ENCODE assay signal across 7 cellular contexts in genomic region chr17:81036128-81036891, GRCh38. TPM values are rescaled to one million over a fixed set of nuclear protein-coding genes. Genes with fewer than 3 reads are reported as not detected.
DNase-seq lines count a peak whose midpoint lies in the region; ATAC-seq and TF ChIP-seq lines count a peak whose summit lies in the region.

No MANE protein-coding gene starts in this region.

- no peak for ATAC-seq in activated T-helper 17 cell treated with anti-CD3 and anti-CD28 coated beads, Interleukin-2, amount 50 U/mL, for 72 hours (replicated peaks)
- no peak for ATAC-seq in GM19324 (IDR thresholded peaks at IDR 0.05; ENCODE audit: low FRiP score, unreplicated experiment)
- ATAC-seq in GM21737 (IDR thresholded peaks at IDR 0.05; ENCODE audit: unreplicated experiment), result no peak

- no peaks in the 10 kb centered on the region for H3K4me1 Mint-ChIP-seq in activated T-helper 17 cell treated with anti-CD3 and anti-CD28 coated beads, Interleukin-2, amount 50 U/mL, for 72 hours

- no peak for TF ChIP-seq POLR2A in spleen (IDR thresholded peaks at IDR 0.05)

- no peak overlapping the region for H3K27ac ChIP-seq in HUES48 (ENCODE audit: low read depth, low read length)
- H3K27ac ChIP-seq in iPS DF 6.9 (ENCODE audit: low read length), result no peak overlapping the region
- H3K27ac ChIP-seq in spleen, result no peak overlapping the region

- TF ChIP-seq CTCF in spleen (IDR thresholded peaks at IDR 0.05 in 8 of 11, conservative IDR thresholded peaks at IDR 0.05 in 3 of 11), result no peak

- H3K9ac ChIP-seq in HUES48 (ENCODE audit: low read depth, low read length), result no peak overlapping the region

- H3K9me3 Mint-ChIP-seq in activated T-helper 17 cell treated with anti-CD3 and anti-CD28 coated beads, Interleukin-2, amount 50 U/mL, for 72 hours, result no peaks in the 10 kb centered on the region

- H3K4me1 ChIP-seq in HUES48 (ENCODE audit: control insufficient read depth, insufficient read depth, low read length), result peaks cover 10% of the 10 kb centered on the region
- peaks cover 3% of the 10 kb centered on the region for H3K4me1 ChIP-seq in iPS DF 6.9 (ENCODE audit: control insufficient read depth, insufficient read depth, low read length)
- H3K4me1 ChIP-seq in spleen, result peaks cover 17 to 81% (median 53%) of the 10 kb centered on the region in 6 donors

- no peaks in the 10 kb centered on the region for H3K36me3 ChIP-seq in HUES48 (ENCODE audit: control insufficient read depth, insufficient read depth, low read length)
- H3K36me3 ChIP-seq in iPS DF 6.9 (ENCODE audit: control insufficient read depth, insufficient read depth, low read length), result peaks cover 6% of the 10 kb centered on the region; the same call in 1 of the 2 replicates
- peaks cover 0 to 4% (median 0%) of the 10 kb centered on the region in 6 donors for H3K36me3 ChIP-seq in spleen

- peaks cover 10% of the 10 kb centered on the region for H3K27me3 Mint-ChIP-seq in activated T-helper 17 cell treated with anti-CD3 and anti-CD28 coated beads, Interleukin-2, amount 50 U/mL, for 72 hours

- H3K27me3 ChIP-seq in HUES48 (ENCODE audit: control insufficient read depth, insufficient read depth, low read length) (peaks cover 18% of the 10 kb centered on the region), iPS DF 6.9 (ENCODE audit: control insufficient read depth, insufficient read depth, low read length) (no peaks in the 10 kb centered on the region; the same call in 1 of the 2 replicates), spleen (replicated peaks in 1 of 7) (peaks cover 0 to 36% (median 0%) of the 10 kb centered on the region in 7 donors)

- peak overlapping the region; percentile 61 for H3K4me3 Mint-ChIP-seq in activated T-helper 17 cell treated with anti-CD3 and anti-CD28 coated beads, Interleukin-2, amount 50 U/mL, for 72 hours

- H3K9me3 ChIP-seq in HUES48 (ENCODE audit: control insufficient read depth, insufficient read depth, low read length) (no peaks in the 10 kb centered on the region), iPS DF 6.9 (ENCODE audit: control insufficient read depth, insufficient read depth, low read length) (no peaks in the 10 kb centered on the region), spleen (no peaks in the 10 kb centered on the region)

- H3K4me3 ChIP-seq in HUES48 (ENCODE audit: low read depth, low read length), result peak overlapping the region; percentile 91
- H3K4me3 ChIP-seq in iPS DF 6.9 (ENCODE audit: low read length), result peak overlapping the region; percentile 85; the same call in 1 of the 2 replicates
- peak overlapping the region in 7 of 8 donors; percentile 52 to 87 (median 65) for H3K4me3 ChIP-seq in spleen

- no peak for DNase-seq in iPS DF 6.9 (ENCODE audit: low read depth, low spot score)
- peak; percentile 77 for DNase-seq in spleen
- DNase-seq in DMS153 treated with DMSO at 0.1 percent for 48 hours (lab: John Stamatoyannopoulos, UW; ENCODE audit: unreplicated experiment), result no peak

- WGBS in iPS DF 6.9 (ENCODE audit: insufficient coverage, insufficient read length), result no CpG with 5 or more reads among the region's 26 CpGs
- whole genome bisulfite sequencing in spleen, 5 donors, result 77 to 86% (median 83%) methylated on average over 26 of the region's 26 CpGs

- no peaks in the 10 kb centered on the region for H3K36me3 Mint-ChIP-seq in activated T-helper 17 cell treated with anti-CD3 and anti-CD28 coated beads, Interleukin-2, amount 50 U/mL, for 72 hours (ENCODE audit: low read depth)

- intact Hi-C loops in spleen (cut with DNase I; ENCODE audit: low total_unique reads), result no loop called here

- H3K27ac Mint-ChIP-seq in activated T-helper 17 cell treated with anti-CD3 and anti-CD28 coated beads, Interleukin-2, amount 50 U/mL, for 72 hours, result no peak overlapping the region

RNA-seq across cellular contexts. Expression of gene BAIAP2, which starts 1.4 kb away (rescaled TPM):
- 1 to 10 TPM; 4.6 to 4.8 TPM for total RNA-seq in activated T-helper 17 cell treated with anti-CD3 and anti-CD28 coated beads, Interleukin-2, amount 50 U/mL, for 72 hours
- 10 to 100 TPM; 12.7 to 33.2 (median 23.4) TPM for total RNA-seq in spleen
- polyA plus RNA-seq in spleen, result 10 to 100 TPM in 1 of 3 donors, 1 to 10 TPM in 2; 2.8 to 11.8 (median 4.4) TPM

RNA-seq across cellular contexts. Expression of gene CHMP6, which starts 44.7 kb away (rescaled TPM):
- total RNA-seq in activated T-helper 17 cell treated with anti-CD3 and anti-CD28 coated beads, Interleukin-2, amount 50 U/mL, for 72 hours, result 10 to 100 TPM; 17.2 to 19.8 TPM
- 10 to 100 TPM; 23.0 to 35.7 (median 31.5) TPM for total RNA-seq in spleen
- polyA plus RNA-seq in spleen, result 10 to 100 TPM; 24.0 to 41.1 (median 25.4) TPM
